ENCODE assay signal across 7 cellular contexts in the genomic region with DNA sequence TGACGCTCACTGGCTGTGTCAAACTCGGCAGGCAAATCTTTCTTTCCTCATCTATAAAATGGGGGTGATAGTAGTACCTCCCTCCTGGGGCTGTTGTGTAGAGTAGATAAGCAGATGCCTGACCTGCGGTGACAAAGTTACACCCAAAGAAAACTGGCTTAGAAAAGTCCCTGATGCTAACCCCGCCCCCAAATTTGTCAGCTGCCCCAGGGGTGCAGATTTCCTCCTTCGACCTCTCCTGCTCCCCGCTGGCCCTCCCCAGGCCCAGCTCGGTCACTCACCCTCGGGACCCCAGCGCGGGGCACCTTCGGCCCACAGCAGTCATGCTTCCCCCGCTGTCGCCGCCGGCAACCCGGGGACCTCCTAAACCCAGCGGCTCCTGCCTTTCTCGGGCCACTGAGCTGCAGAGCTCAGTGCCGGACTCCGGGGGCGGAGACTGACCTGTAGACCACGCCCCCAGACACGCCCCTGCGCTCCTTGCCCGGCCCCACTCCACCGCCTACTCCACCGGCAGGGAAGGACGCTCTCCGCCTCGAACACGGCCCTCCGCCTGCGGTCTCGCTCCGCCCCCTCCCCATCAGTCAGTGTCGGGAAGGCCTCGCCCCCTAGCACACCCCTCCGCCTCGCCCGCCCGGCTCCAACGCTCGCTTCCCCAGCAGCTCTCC. TPM values are rescaled to one million over a fixed set of nuclear protein-coding genes. Genes with fewer than 3 reads are reported as not detected.
DNase-seq lines count a peak whose midpoint lies in the region; ATAC-seq and TF ChIP-seq lines count a peak whose summit lies in the region.

No MANE protein-coding gene starts in this region.

- TF ChIP-seq CTCF in astrocyte of the spinal cord (IDR thresholded peaks at IDR 0.05; ENCODE audit: low read depth, low read length): no peak

- H3K4me3 ChIP-seq in astrocyte of the spinal cord (ENCODE audit: low read depth, low read length): peak overlapping the region; percentile 41

- in situ Hi-C loops in astrocyte of the spinal cord (cut with HindIII; ENCODE audit: low sequenced_read_pairs): no loop called here

- ATAC-seq in GM18499 (IDR thresholded peaks at IDR 0.05; ENCODE audit: insufficient read depth, unreplicated experiment) (peak; percentile 68), HG02943 (IDR thresholded peaks at IDR 0.05; ENCODE audit: low read depth, unreplicated experiment) (peak; percentile 88)

- peak; percentile 78 to 91 for DNase-seq in NCI-H187 (lab: John Stamatoyannopoulos, UW)
- DNase-seq in T-helper 9 cell: peak; percentile 90
- DNase-seq in astrocyte of the spinal cord (ENCODE audit: low read depth, low spot score): peak; percentile 97
- peak; percentile 80 to 87 for DNase-seq in hippocampal formation (lab: John Stamatoyannopoulos, UW)
- peak; percentile 90 for DNase-seq in renal cortical epithelial cell (ENCODE audit: low read depth)

RNA-seq across cellular contexts. Expression of gene SH2D3C, which starts 7.4 kb away (rescaled TPM):
- 0.05 and 0.17 TPM in 2 replicates for total RNA-seq in renal cortical epithelial cell

RNA-seq across cellular contexts. Expression of gene CDK9, which starts 14.8 kb away (rescaled TPM):
- total RNA-seq in renal cortical epithelial cell: 43.6 and 69.1 TPM in 2 replicates

RNA-seq across cellular contexts. Expression of gene FPGS, which starts 31.6 kb away (rescaled TPM):
- 75.2 and 136 TPM in 2 replicates for total RNA-seq in renal cortical epithelial cell

RNA-seq across cellular contexts. Expression of gene TOR2A, which starts 35.9 kb away (rescaled TPM):
- 3.3 and 6.4 TPM in 2 replicates for total RNA-seq in renal cortical epithelial cell

RNA-seq across cellular contexts. Expression of gene TTC16, which starts 55.2 kb away (rescaled TPM):
- 0.10 TPM in 1 of 2 replicates, not detected in the other for total RNA-seq in renal cortical epithelial cell

Comparison
In these comparisons a context has a peak if more than half of its experiments do, and no peak if none do; other contexts are left out.
1. Peak in every context shown above with its lines: DNase-seq, ATAC-seq and H3K4me3 ChIP-seq.